ENCODE assay signal across 19 cellular contexts in the genomic region with DNA sequence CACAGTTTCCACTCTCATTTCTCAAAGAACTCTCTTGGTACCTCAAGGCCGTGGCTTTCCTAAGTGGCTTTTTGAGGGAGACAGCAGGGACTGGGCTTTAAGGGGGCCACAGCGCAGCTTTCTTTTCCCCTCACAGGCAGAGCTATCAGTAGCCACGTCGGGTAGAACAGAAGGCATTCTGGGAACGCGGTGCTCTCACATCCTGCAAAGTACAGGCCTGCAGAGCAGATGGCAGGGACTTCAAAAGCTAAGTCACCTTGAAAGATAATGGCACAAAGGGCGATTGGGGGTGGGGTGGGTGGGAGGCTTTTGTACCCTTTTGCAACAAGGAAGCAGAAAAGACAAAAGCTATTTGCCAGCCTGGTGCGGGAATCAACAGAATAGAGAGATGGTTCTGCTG.
"Had no signal": no experiment of that assay in that cellular context is flagged by ENCODE, and none has a peak within 500 bp of the region (broad histone marks: within the 10 kb centered on the region; RNA-seq: fewer than 3 reads in every experiment).

No MANE protein-coding gene starts in this region.

- ATAC-seq: activated CD8-positive, alpha-beta T cell treated with anti-CD3 and anti-CD28 coated beads, Interleukin-2, amount 10 ng/mL, durations not matched to agents 7 days and 5 days; body of pancreas; left lung; upper lobe of right lung had no signal

- H3K9me3 Mint-ChIP-seq: activated CD4-positive, alpha-beta T cell treated with anti-CD3 and anti-CD28 coated beads, Interleukin-2, amount 10 ng/mL, durations not matched to agents 7 days and 5 days; activated T-cell treated with anti-CD3 and anti-CD28 coated beads, Interleukin-2, amount 50 U/mL, for 24 hours had no signal

- H3K27ac Mint-ChIP-seq: activated CD4-positive, alpha-beta T cell treated with anti-CD3 and anti-CD28 coated beads, Interleukin-2, amount 10 ng/mL, durations not matched to agents 7 days and 5 days; activated CD8-positive, alpha-beta T cell treated with anti-CD3 and anti-CD28 coated beads, Interleukin-2, amount 10 ng/mL, durations not matched to agents 7 days and 5 days; activated T-cell treated with anti-CD3 and anti-CD28 coated beads, Interleukin-2, amount 50 U/mL, for 24 hours had no signal

- H3K4me3 Mint-ChIP-seq: activated CD4-positive, alpha-beta T cell treated with anti-CD3 and anti-CD28 coated beads, Interleukin-2, amount 10 ng/mL, durations not matched to agents 7 days and 5 days; activated CD8-positive, alpha-beta T cell treated with anti-CD3 and anti-CD28 coated beads, Interleukin-2, amount 10 ng/mL, durations not matched to agents 7 days and 5 days; activated T-cell treated with anti-CD3 and anti-CD28 coated beads, Interleukin-2, amount 50 U/mL, for 24 hours had no signal

- H3K27me3 Mint-ChIP-seq: activated CD4-positive, alpha-beta T cell treated with anti-CD3 and anti-CD28 coated beads, Interleukin-2, amount 10 ng/mL, durations not matched to agents 7 days and 5 days had no signal

- DNase-seq: activated CD4-positive, alpha-beta T cell treated with anti-CD3 and anti-CD28 coated beads, Interleukin-2, amount 10 ng/mL, durations not matched to agents 7 days and 5 days; activated CD8-positive, alpha-beta T cell treated with anti-CD3 and anti-CD28 coated beads, Interleukin-2, amount 10 ng/mL, durations not matched to agents 7 days and 5 days; activated naive CD4-positive, alpha-beta T cell treated with anti-CD3 and anti-CD28 coated beads, Interleukin-2, amount 50 U/mL, for 16 hours; activated T-cell treated with anti-CD3 and anti-CD28 coated beads, Interleukin-2, amount 50 U/mL, for 24 hours; amygdala; body of pancreas; central memory CD4-positive, alpha-beta T cell; colonic mucosa; erythroblast; foreskin melanocyte; glutamatergic neuron; hypothalamus; kidney; left lung; midbrain; occipital lobe; T1000; upper lobe of right lung had no signal

- FAIRE-seq: endometrium, kidney had no signal
